ENCODE assay signal across 22 cellular contexts in the genomic region with DNA sequence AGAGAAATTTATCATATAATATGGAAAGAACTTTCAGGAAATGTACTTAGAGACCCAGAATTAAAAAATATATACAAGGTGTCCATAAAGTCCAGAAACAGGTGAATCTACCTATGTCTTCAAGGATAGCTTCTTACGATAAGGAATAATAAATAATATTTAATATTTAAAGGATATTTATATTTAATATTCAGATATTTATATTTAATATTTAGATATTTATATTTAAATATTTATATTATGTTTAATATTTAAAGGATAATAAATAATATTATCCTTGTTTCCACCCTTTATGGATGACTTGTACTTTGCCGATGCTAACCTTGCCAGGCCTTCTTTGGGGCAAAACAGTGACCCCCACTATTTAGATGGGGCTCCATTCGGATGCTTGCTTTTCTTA.
"Had no signal": no experiment of that assay in that cellular context is flagged by ENCODE, and none has a peak within 500 bp of the region (broad histone marks: within the 10 kb centered on the region; RNA-seq: fewer than 3 reads in every experiment).

No MANE protein-coding gene starts in this region.

- H3K27me3 ChIP-seq: adrenal gland, body of pancreas, colonic mucosa, esophagus squamous epithelium had no signal

- H3K27ac ChIP-seq: adrenal gland, body of pancreas, colonic mucosa, epithelial cell of prostate, esophagus squamous epithelium had no signal

- H3K9me3 ChIP-seq: adrenal gland, body of pancreas, colonic mucosa, esophagus squamous epithelium had no signal

- DNase-seq: activated CD4-positive, alpha-beta memory T cell treated with anti-CD3 and anti-CD28 coated beads, Interleukin-2, amount 10 ng/mL, durations not matched to agents 7 days and 5 days; activated CD4-positive, alpha-beta T cell treated with anti-CD3 and anti-CD28 coated beads for 1 hour; activated CD4-positive, alpha-beta T cell treated with anti-CD3 and anti-CD28 coated beads for 4 hours; activated CD4-positive, alpha-beta T cell treated with anti-CD3 and anti-CD28 coated beads, Interleukin-2, amount 10 ng/mL, durations not matched to agents 7 days and 5 days; activated CD4-positive, alpha-beta T cell treated with anti-CD3 and anti-CD28 coated beads, Interleukin-2, amount 50 U/mL, for 4 hours; activated effector memory CD4-positive, alpha-beta T cell treated with anti-CD3 and anti-CD28 coated beads, Interleukin-2, amount 50 U/mL, for 16 hours; activated naive CD4-positive, alpha-beta T cell treated with anti-CD3 and anti-CD28 coated beads for 36 hours; activated naive CD8-positive, alpha-beta T cell treated with anti-CD3 and anti-CD28 coated beads for 36 hours; activated naive CD8-positive, alpha-beta T cell treated with anti-CD3 and anti-CD28 coated beads, Interleukin-2, amount 50 U/mL, for 24 hours; activated T-cell treated with anti-CD3 and anti-CD28 coated beads, Interleukin-2, amount 50 U/mL, for 4 hours; aorta; colonic mucosa; effector CD8-positive, alpha-beta T cell; esophagus squamous epithelium; foreskin melanocyte; T-helper 2 cell had no signal

- FAIRE-seq: endometrium, endothelial cell of umbilical vein had no signal

- H3K4me3 ChIP-seq: adrenal gland, body of pancreas, colonic mucosa, esophagus squamous epithelium had no signal

- H3K4me1 ChIP-seq: body of pancreas, colonic mucosa had no signal

- ATAC-seq: activated naive CD8-positive, alpha-beta T cell treated with anti-CD3 and anti-CD28 coated beads, Interleukin-2, amount 50 U/mL, for 24 hours; activated T-cell treated with anti-CD3 and anti-CD28 coated beads, Interleukin-2, amount 50 U/mL, for 4 hours; activated T-helper 17 cell treated with anti-CD3 and anti-CD28 coated beads, Interleukin-2, amount 50 U/mL, for 72 hours; body of pancreas had no signal

- H3K36me3 ChIP-seq: adrenal gland, colonic mucosa, esophagus squamous epithelium had no signal
